ENCODE assay signal across 19 cellular contexts in the genomic region with DNA sequence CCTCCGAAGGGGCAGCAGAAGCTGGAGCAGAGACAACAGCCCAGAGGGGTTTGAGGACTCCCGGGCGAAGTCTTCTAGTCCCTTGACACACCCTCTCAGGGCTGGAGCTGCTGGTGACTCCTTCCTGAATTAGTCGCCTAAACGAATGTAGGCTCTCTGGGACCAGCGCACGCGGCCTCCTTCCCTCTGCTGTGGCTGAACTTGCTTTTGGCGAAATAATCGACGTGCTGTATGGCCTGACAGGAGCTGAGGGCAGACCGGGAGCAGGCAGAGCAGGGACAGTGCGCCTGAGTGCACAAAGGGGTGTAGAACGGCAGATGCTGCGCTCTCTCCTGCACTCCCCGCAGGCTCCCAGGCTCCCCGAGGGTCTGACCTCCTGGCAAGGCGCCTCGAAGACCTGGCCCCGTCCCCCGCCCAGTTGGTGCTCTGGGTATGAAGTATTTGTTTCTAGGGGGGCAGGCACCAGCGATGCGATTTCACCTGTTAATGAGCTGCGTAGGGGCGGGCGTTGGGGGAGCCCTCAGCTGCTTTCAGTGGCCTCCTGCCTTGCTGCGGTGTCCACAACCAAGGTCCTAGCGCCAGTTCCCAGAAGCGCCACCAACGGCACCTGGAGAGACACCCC. TPM values are rescaled to one million over a fixed set of nuclear protein-coding genes. Genes with fewer than 3 reads are reported as not detected.
DNase-seq lines count a peak whose midpoint lies in the region; ATAC-seq and TF ChIP-seq lines count a peak whose summit lies in the region.
"Had no signal": no experiment of that assay in that cellular context is flagged by ENCODE, and none has a peak within 500 bp of the region (broad histone marks: within the 10 kb centered on the region; RNA-seq: fewer than 3 reads in every experiment).

No MANE protein-coding gene starts in this region.

- TF ChIP-seq CTCF in endodermal cell (conservative IDR thresholded peaks at IDR 0.05), result no peak
- TF ChIP-seq CTCF in nephron progenitor cell (IDR thresholded peaks at IDR 0.05), result no peak

- no peaks in the 10 kb centered on the region for H3K36me3 Mint-ChIP-seq in endodermal cell (ENCODE audit: low read depth)
- no peaks in the 10 kb centered on the region for H3K36me3 Mint-ChIP-seq in nephron progenitor cell (ENCODE audit: low read depth)

- H3K9me3 ChIP-seq in HUES6 (ENCODE audit: control insufficient read depth, insufficient read depth, low read depth, low read length) (no peaks in the 10 kb centered on the region), endodermal cell (ENCODE audit: control insufficient read depth, low read length) (no peaks in the 10 kb centered on the region)
- H3K9me3 ChIP-seq: BE2C, mucosa of descending colon, prostate gland, SJSA1, transverse colon had no signal

- H3K27me3 ChIP-seq in HUES6 (ENCODE audit: control insufficient read depth, insufficient read depth, low read length) (peaks cover 70% of the 10 kb centered on the region), endodermal cell (ENCODE audit: control insufficient read depth, insufficient read depth, low read length, poor library complexity, severe bottlenecking) (peaks cover 67% of the 10 kb centered on the region)
- H3K27me3 ChIP-seq: BE2C, SJSA1 had no signal

- H3K36me3 ChIP-seq in HUES6 (ENCODE audit: control insufficient read depth, insufficient read depth, low read length) (no peaks in the 10 kb centered on the region), endodermal cell (ENCODE audit: control insufficient read depth, insufficient read depth, low read length) (no peaks in the 10 kb centered on the region)
- H3K36me3 ChIP-seq: BE2C, prostate gland, SJSA1, transverse colon had no signal

- H3K4me1 ChIP-seq in HUES6 (ENCODE audit: control insufficient read depth, insufficient read depth, low read length), result peaks cover 31% of the 10 kb centered on the region
- H3K4me1 ChIP-seq in endodermal cell (ENCODE audit: control insufficient read depth, insufficient read depth, low read length), result no peaks in the 10 kb centered on the region
- H3K4me1 ChIP-seq: BE2C, prostate gland, SJSA1, transverse colon had no signal

- H3K27ac ChIP-seq in HUES6 (ENCODE audit: low read depth, low read length) (no peak overlapping the region), endodermal cell (ENCODE audit: low read depth, low read length) (no peak overlapping the region)
- H3K27ac ChIP-seq: dorsolateral prefrontal cortex, KMS-11, prostate gland, SJSA1, transverse colon had no signal

- H3K4me1 Mint-ChIP-seq in endodermal cell, result peaks cover 17% of the 10 kb centered on the region
- H3K4me1 Mint-ChIP-seq in nephron progenitor cell, result peaks cover 23% of the 10 kb centered on the region

- H3K9ac ChIP-seq in HUES6 (ENCODE audit: low read length), result no peak overlapping the region
- H3K9ac ChIP-seq in endodermal cell (ENCODE audit: extremely low read depth, low read length, poor library complexity, severe bottlenecking), result no peak overlapping the region
- H3K9ac ChIP-seq: KMS-11 had no signal

- H3K4me3 ChIP-seq in HUES6 (ENCODE audit: low read depth, low read length) (peak overlapping the region; percentile 70), endodermal cell (ENCODE audit: low read length) (peak overlapping the region; percentile 67)
- H3K4me3 ChIP-seq: mucosa of descending colon, prostate gland, SJSA1, transverse colon had no signal

- H3K4me3 Mint-ChIP-seq in endodermal cell (peak overlapping the region; percentile 55), nephron progenitor cell (peak overlapping the region; percentile 32)
- H3K4me3 Mint-ChIP-seq: activated CD8-positive, alpha-beta T cell treated with anti-CD3 and anti-CD28 coated beads for 36 hours had no signal

- no peaks in the 10 kb centered on the region for H3K9me3 Mint-ChIP-seq in endodermal cell
- H3K9me3 Mint-ChIP-seq in nephron progenitor cell, result peaks cover 3% of the 10 kb centered on the region
- H3K9me3 Mint-ChIP-seq: activated CD8-positive, alpha-beta T cell treated with anti-CD3 and anti-CD28 coated beads for 36 hours had no signal

- H3K27ac Mint-ChIP-seq in endodermal cell (no peak overlapping the region), nephron progenitor cell (no peak overlapping the region)
- H3K27ac Mint-ChIP-seq: activated CD8-positive, alpha-beta T cell treated with anti-CD3 and anti-CD28 coated beads for 36 hours had no signal

- WGBS in endodermal cell (ENCODE audit: insufficient coverage in 1 of 2, insufficient read length in 1 of 2), 2 experiments, result 0 to 3% methylated on average over 3 to 30 of the region's 30 CpGs

- H3K27me3 Mint-ChIP-seq in endodermal cell (ENCODE audit: insufficient read depth) (peaks cover 65% of the 10 kb centered on the region), nephron progenitor cell (ENCODE audit: low read depth, poor library complexity) (peaks cover 78% of the 10 kb centered on the region)

- DNase-seq in DMS79 (lab: John Stamatoyannopoulos, UW) (peak; percentile 83), endodermal cell (peak; percentile 78), nephron progenitor cell (peak; percentile 36)
- DNase-seq: activated CD8-positive, alpha-beta T cell treated with anti-CD3 and anti-CD28 coated beads for 36 hours; BE2C; dorsolateral prefrontal cortex; NCI-H187; stimulated activated CD4-positive, alpha-beta T cell treated with anti-CD3 and anti-CD28 coated beads, Interleukin-1b, Interleukin-23, amount 100 ng/mL, for 48 hours; stimulated activated CD8-positive, alpha-beta memory T cell treated with anti-CD3 and anti-CD28 coated beads, Interleukin-4, amount 100 ng/mL, for 48 hours; transverse colon had no signal

- ATAC-seq in HG03139 (IDR thresholded peaks at IDR 0.05; ENCODE audit: unreplicated experiment), result no peak
- no peak for ATAC-seq in GM19463 (IDR thresholded peaks at IDR 0.05; ENCODE audit: unreplicated experiment)
- ATAC-seq in GM19452 (IDR thresholded peaks at IDR 0.05; ENCODE audit: unreplicated experiment), result no peak
- ATAC-seq in HG03095 (IDR thresholded peaks at IDR 0.05; ENCODE audit: unreplicated experiment), result no peak
- ATAC-seq: activated CD8-positive, alpha-beta T cell treated with anti-CD3 and anti-CD28 coated beads for 36 hours; mucosa of descending colon had no signal

RNA-seq across cellular contexts. Expression of a gene that starts 5.3 kb away (rescaled TPM):
- not detected for total RNA-seq in endodermal cell
- polyA plus RNA-seq in endodermal cell (2013, experiment 1 of 2), result 12.4 TPM
- 9.5 TPM for polyA plus RNA-seq in endodermal cell (2013, experiment 2 of 2)
- total RNA-seq: activated CD8-positive, alpha-beta T cell treated with anti-CD3 and anti-CD28 coated beads for 36 hours; mucosa of descending colon; prostate gland; SJSA1; transverse colon had no signal
